In the genomic region with DNA sequence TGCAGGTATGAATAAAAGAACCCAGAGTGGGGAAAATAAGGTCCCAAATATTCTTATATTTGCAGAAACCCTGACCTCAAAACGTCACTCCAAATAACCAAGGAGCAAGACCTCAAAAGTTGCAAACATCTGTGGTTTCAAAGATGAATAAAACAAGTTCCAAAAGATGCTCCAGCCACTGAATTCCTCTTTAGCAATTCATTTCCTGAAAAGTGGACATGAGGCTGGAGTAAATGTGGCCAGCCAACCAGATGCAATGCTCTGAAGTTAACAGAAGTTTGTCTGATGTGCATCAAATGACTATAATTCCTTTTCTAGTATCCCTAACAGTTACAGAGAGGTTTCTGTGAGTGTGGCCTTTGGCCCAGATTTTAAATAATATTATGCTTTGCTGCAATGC, we compare ENCODE assay signal across 16 cellular contexts.
DNase-seq lines count a peak whose midpoint lies in the region; ATAC-seq and TF ChIP-seq lines count a peak whose summit lies in the region.
"Had no signal": no experiment of that assay in that cellular context is flagged by ENCODE, and none has a peak within 500 bp of the region (broad histone marks: within the 10 kb centered on the region; RNA-seq: fewer than 3 reads in every experiment).

No MANE protein-coding gene starts in this region.

- H3K4me3 ChIP-seq in AG10803 (ENCODE audit: low read length) (no peak overlapping the region), mucosa of descending colon (no peak overlapping the region)
- H3K4me3 ChIP-seq: GM23338 had no signal

- intact Hi-C loops in mucosa of descending colon (cut with DNase I, micrococcal nuclease): no loop called here

- no peaks in the 10 kb centered on the region for H3K36me3 ChIP-seq in mucosa of descending colon (ENCODE audit: low read depth)

- H3K9me3 ChIP-seq in mucosa of descending colon: no peaks in the 10 kb centered on the region
- H3K9me3 ChIP-seq: Caco-2 had no signal

- ATAC-seq in mucosa of descending colon: no peak
- ATAC-seq in GM19351 (IDR thresholded peaks at IDR 0.05; ENCODE audit: unreplicated experiment): no peak
- ATAC-seq: GM23338, Panc1 had no signal

- TF ChIP-seq CTCF in AG10803 (conservative IDR thresholded peaks at IDR 0.05; ENCODE audit: low read length) (no peak), mucosa of descending colon (IDR thresholded peaks at IDR 0.05) (no peak)

- no peaks in the 10 kb centered on the region for H3K4me1 ChIP-seq in mucosa of descending colon (ENCODE audit: low read depth)
- H3K4me1 ChIP-seq: Caco-2 had no signal

- DNase-seq in AG10803 (ENCODE audit: low read depth): peak; percentile 75
- DNase-seq in GM04504 (ENCODE audit: low read depth): peak; percentile 33
- DNase-seq in RPMI7951 (ENCODE audit: low read depth): peak; percentile 47
- DNase-seq in iris pigment epithelial cell (ENCODE audit: low read depth): peak; percentile 80
- DNase-seq in mucosa of descending colon: no peak
- DNase-seq in COLO829 (ENCODE audit: low spot score): no peak
- DNase-seq: C1 segment of cervical spinal cord, Caco-2, NCI-H1417 treated with DMSO at 0.1 percent for 48 hours, NCI-H2029, NCI-H510A, NCI-H82, SHP77 treated with DMSO at 0.1 percent for 48 hours had no signal

Comparison
In these comparisons a context has a peak if more than half of its experiments do, and no peak if none do; other contexts are left out.
1. DNase-seq: peak in AG10803 (single experiment), GM04504 (single experiment), RPMI7951 (single experiment) and iris pigment epithelial cell (single experiment); none in mucosa of descending colon (0 of 3) and COLO829 (single experiment).